In genomic region chr9:2018764-2019548, GRCh38 we compare ENCODE assay signal across 1 cellular context.
TF ChIP-seq lines count a peak whose summit lies in the region.

No MANE protein-coding gene starts in this region.

TF ChIP-seq in H1, 55 proteins besides CTCF, POLR2A, EP300 and RAD21 (continued from another document):
- TF ChIP-seq CHD7 (IDR thresholded peaks at IDR 0.05; ENCODE audit: insufficient replicate concordance, low read length) (peak; percentile 81), KDM5A (IDR thresholded peaks at IDR 0.05; ENCODE audit: low read length) (no peak)
